10 cellular contexts compared by ENCODE assay signal in the genomic region with DNA sequence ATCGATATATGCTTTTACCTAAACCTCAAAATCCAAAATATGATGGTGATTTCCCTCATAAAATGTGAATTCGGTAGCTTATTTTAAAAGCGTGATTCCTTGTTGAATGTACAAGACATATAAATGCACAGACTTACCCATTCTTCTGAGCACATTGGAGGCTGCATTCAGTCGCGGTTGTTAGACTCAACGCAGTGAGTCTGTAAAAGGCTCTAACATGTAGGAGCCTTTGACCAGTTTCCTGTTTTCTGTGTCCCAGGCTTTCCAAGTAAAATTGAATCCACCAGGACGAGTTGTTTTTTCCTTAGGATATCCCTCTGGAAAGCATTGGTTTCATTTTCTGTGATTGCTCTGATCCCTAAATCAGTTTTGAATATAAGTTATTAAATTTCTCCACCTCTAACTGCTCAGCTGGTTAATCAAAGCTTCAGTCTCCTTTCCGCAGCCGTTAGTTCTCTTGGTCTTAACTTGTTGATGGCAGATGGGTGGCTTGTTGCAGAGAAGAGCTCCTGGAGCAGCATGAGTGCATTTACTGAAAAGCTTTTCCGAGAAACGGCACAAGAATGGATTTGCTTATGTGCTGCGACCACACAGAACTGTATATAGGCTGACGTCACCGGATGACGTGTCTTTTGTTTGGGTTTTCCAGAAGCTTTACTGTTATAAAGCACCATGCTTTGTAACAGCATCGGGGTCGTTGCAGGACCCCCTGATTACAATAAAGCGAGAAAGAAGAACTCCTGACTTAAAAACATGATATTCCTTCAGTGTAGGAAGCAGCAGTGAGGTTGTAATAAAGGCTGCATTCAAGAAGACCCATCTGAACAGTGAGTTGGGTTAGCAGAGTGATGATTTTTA. TPM values are rescaled to one million over a fixed set of nuclear protein-coding genes. Genes with fewer than 3 reads are reported as not detected.
DNase-seq lines count a peak whose midpoint lies in the region; ATAC-seq, FAIRE-seq and TF ChIP-seq lines count a peak whose summit lies in the region.
"Had no signal": no experiment of that assay in that cellular context is flagged by ENCODE, and none has a peak within 500 bp of the region (broad histone marks: within the 10 kb centered on the region; RNA-seq: fewer than 3 reads in every experiment).

A gene with protein sequence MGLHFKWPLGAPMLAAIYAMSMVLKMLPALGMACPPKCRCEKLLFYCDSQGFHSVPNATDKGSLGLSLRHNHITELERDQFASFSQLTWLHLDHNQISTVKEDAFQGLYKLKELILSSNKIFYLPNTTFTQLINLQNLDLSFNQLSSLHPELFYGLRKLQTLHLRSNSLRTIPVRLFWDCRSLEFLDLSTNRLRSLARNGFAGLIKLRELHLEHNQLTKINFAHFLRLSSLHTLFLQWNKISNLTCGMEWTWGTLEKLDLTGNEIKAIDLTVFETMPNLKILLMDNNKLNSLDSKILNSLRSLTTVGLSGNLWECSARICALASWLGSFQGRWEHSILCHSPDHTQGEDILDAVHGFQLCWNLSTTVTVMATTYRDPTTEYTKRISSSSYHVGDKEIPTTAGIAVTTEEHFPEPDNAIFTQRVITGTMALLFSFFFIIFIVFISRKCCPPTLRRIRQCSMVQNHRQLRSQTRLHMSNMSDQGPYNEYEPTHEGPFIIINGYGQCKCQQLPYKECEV (minus strand): TSS at position 565 of the 858 bp plus-strand sequence. CDS start 424 bp downstream, at position 141.

- no peak for FAIRE-seq in K562 (lab: Jason Lieb, UNC)

- no peak within 1 kb of the TSS for H3K4me2 ChIP-seq in K562 (ENCODE audit: insufficient read depth, low read length)

- H3K36me3 ChIP-seq in K562 (ENCODE audit: control insufficient read depth, insufficient read depth, low read length), result no peaks in the 10 kb centered on the region
- H3K36me3 ChIP-seq in subcutaneous abdominal adipose tissue (ENCODE audit: control insufficient read depth in 5 of 5, insufficient read depth in 5 of 5, low read length in 5 of 5), result no peaks in the 10 kb centered on the region

- 71% methylated on average over 18 of the region's 18 CpGs for WGBS in K562 (ENCODE audit: insufficient coverage, low coverage, missing lambda C conversion rate)

- H3K27ac ChIP-seq in K562 (ENCODE audit: extremely low read depth, low read depth, low read length) (no peak within 1 kb of the TSS), subcutaneous abdominal adipose tissue (ENCODE audit: low read depth, low read length) (no peak within 1 kb of the TSS)

- H3K9me1 ChIP-seq in K562 (ENCODE audit: control insufficient read depth, insufficient read depth, low read length), result no peaks in the 10 kb centered on the region

- no peak within 1 kb of the TSS for H3K9ac ChIP-seq in K562 (ENCODE audit: insufficient read depth in 1 of 2, low read depth in 2 of 2, low read length in 2 of 2)
- H3K9ac ChIP-seq in subcutaneous abdominal adipose tissue (ENCODE audit: low read length in 5 of 5), result peak within 1 kb of the TSS in 1 of 5 donors; percentile 14

- no peak for TF ChIP-seq POLR2A in K562 (conservative IDR thresholded peaks at IDR 0.05)

- DNase-seq in HT1080 (ENCODE audit: low read depth), result peak; percentile 81
- peak in 1 of 4 experiments; percentile 5 for DNase-seq in K562 (ENCODE audit: extremely low read depth in 1 of 4, low spot score in 3 of 4)
- peak; percentile 15 for DNase-seq in kidney glomerular epithelial cell (lab: John Stamatoyannopoulos, UW)
- DNase-seq in mesenteric fat pad (ENCODE audit: low spot score), result no peak
- DNase-seq: activated gamma-delta T cell treated with Interleukin-2 at 50 U/mL for 16 hours; naive thymus-derived CD4-positive, alpha-beta T cell had no signal

- CTCF ChIA-PET in K562 (lab: Yijun Ruan, JAX; ENCODE audit: low intra/inter-chr PET ratio), result no interaction called here

- intact Hi-C loops in K562 (cut with micrococcal nuclease), result no loop called here

- no TSS peak for BruUV-seq in K562 (replicated peaks; lab: Mats Ljungman, UMichigan)

- TF ChIP-seq RAD21 in K562 (CRISPR knock-in tag; conservative IDR thresholded peaks at IDR 0.05 in 1 of 2, IDR thresholded peaks at IDR 0.05 in 1 of 2), result no peak

- H2AFZ ChIP-seq in K562 (ENCODE audit: low read depth, low read length), result no peak within 1 kb of the TSS

- no peak for ATAC-seq in K562
- no peak for ATAC-seq in GM21528 (IDR thresholded peaks at IDR 0.05; ENCODE audit: low FRiP score, unreplicated experiment)
- ATAC-seq in HG03520 (IDR thresholded peaks at IDR 0.05; ENCODE audit: unreplicated experiment), result no peak
- ATAC-seq: naive thymus-derived CD4-positive, alpha-beta T cell; Right ventricle myocardium inferior had no signal

- no peak for TF ChIP-seq EP300 in K562 (IDR thresholded peaks at IDR 0.05; ENCODE audit: low read length)

- H3K27me3 ChIP-seq in K562 (ENCODE audit: control insufficient read depth in 2 of 2, insufficient read depth in 2 of 2, low read length in 2 of 2) (no peaks in the 10 kb centered on the region), subcutaneous abdominal adipose tissue (ENCODE audit: control insufficient read depth in 5 of 5, insufficient read depth in 4 of 5, low read length in 5 of 5) (no peaks in the 10 kb centered on the region)

- H3K9me3 ChIP-seq in K562 (replicated peaks; ENCODE audit: control insufficient read depth, insufficient read depth, low read depth, low read length), result no peaks in the 10 kb centered on the region
- no peaks in the 10 kb centered on the region for H3K9me3 ChIP-seq in subcutaneous abdominal adipose tissue (ENCODE audit: control insufficient read depth in 5 of 5, low read length in 5 of 5)

- no peak for TF ChIP-seq CTCF in K562 (IDR thresholded peaks at IDR 0.05 in 2 of 3, conservative IDR thresholded peaks at IDR 0.05 in 1 of 3; ENCODE audit: insufficient read depth in 2 of 3, low read depth in 1 of 3, low read length in 3 of 3)

- in situ Hi-C loops in K562 (cut with MboI), result no loop called here

- H3K79me2 ChIP-seq in K562 (ENCODE audit: control insufficient read depth, insufficient read depth, low read length), result peaks cover 2% of the 10 kb centered on the region; the same call in 1 of the 3 replicates

- peaks cover 15% of the 10 kb centered on the region; the same call in 1 of the 2 replicates for H4K20me1 ChIP-seq in K562 (replicated peaks; ENCODE audit: control insufficient read depth, insufficient read depth, low read length)

- H3K4me1 ChIP-seq in K562 (replicated peaks in 1 of 2; ENCODE audit: control insufficient read depth in 2 of 2, insufficient read depth in 2 of 2, low read length in 2 of 2) (no peaks in the 10 kb centered on the region; a peak in 1 of 5 replicates), subcutaneous abdominal adipose tissue (ENCODE audit: control insufficient read depth in 5 of 5, insufficient read depth in 5 of 5, low read length in 5 of 5) (peaks cover 0 to 36% (median 14%) of the 10 kb centered on the region in 5 donors)

- POLR2A ChIA-PET in K562 (lab: Yijun Ruan, JAX), result interaction anchor here (0.6 to 1.0 kb wide), 2 partner anchors 11 to 40 kb away, joined by 3 to 4 read pairs; no protein-coding TSS in a partner anchor

- H3K4me3 ChIP-seq in K562, result no peak within 1 kb of the TSS
- H3K4me3 ChIP-seq in subcutaneous abdominal adipose tissue (ENCODE audit: low read depth in 1 of 5, low read length in 5 of 5), result peak within 1 kb of the TSS; percentile 12 to 56 (median 46)

TF ChIP-seq in K562, 482 proteins besides CTCF, POLR2A, EP300 and RAD21:
- TF ChIP-seq ZNF696 (CRISPR knock-in tag; conservative IDR thresholded peaks at IDR 0.05) (no peak), ATF7 (IDR thresholded peaks at IDR 0.05) (peak; percentile 41; the same call in 1 of the 2 replicates), ATF1 (CRISPR knock-in tag; IDR thresholded peaks at IDR 0.05) (no peak), ATF1 (tag; IDR thresholded peaks at IDR 0.05) (peak; percentile 53; the same call in 1 of the 2 replicates), CEBPG (CRISPR knock-in tag; IDR thresholded peaks at IDR 0.05) (no peak), CEBPG (tag; conservative IDR thresholded peaks at IDR 0.05 in 1 of 2, IDR thresholded peaks at IDR 0.05 in 1 of 2) (no peak)
- TF ChIP-seq, protein P1, sequence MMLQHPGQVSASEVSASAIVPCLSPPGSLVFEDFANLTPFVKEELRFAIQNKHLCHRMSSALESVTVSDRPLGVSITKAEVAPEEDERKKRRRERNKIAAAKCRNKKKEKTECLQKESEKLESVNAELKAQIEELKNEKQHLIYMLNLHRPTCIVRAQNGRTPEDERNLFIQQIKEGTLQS (IDR thresholded peaks at IDR 0.05), result peak; percentile 59; the same call in 1 of the 2 replicates
- TF ChIP-seq, protein P1 (CRISPR knock-in tag; conservative IDR thresholded peaks at IDR 0.05), result no peak

RNA-seq across cellular contexts. Expression of the gene that starts here (rescaled TPM):
- total RNA-seq in HT1080 (2014; rRNA removed; shearing (Covaris generic)), result 3.7 and 4.0 TPM in 2 replicates
- polyA plus RNA-seq in HT1080 (2015; cell fraction: cytosol; rRNA removed), result 4.3 and 7.2 TPM in 2 replicates
- 4.3 and 5.6 TPM in 2 replicates for polyA plus RNA-seq in HT1080 (2015; cell fraction: nucleus; rRNA removed)
- 0.07 TPM in 1 of 2 replicates, not detected in the other for total RNA-seq in K562 (2011; cell fraction: chromatin; rRNA removed; ENCODE audit: low replicate concordance)
- not detected in 2 replicates for total RNA-seq in K562 (2011; cell fraction: nucleolus; rRNA removed)
- not detected in 2 replicates for total RNA-seq in K562 (2011; cell fraction: nucleoplasm; rRNA removed)
- under 0.01 TPM in 1 of 2 replicates, not detected in the other for total RNA-seq in K562 (2014; rRNA removed)
- not detected in 2 replicates for total RNA-seq in K562 (2014; rRNA removed; fragmentation: Illumina TruSeq; extraction: Trizol)
- total RNA-seq in K562 (2015; rRNA removed; fragmentation: Illumina TruSeq; extraction: Trizol), result 0.07 TPM in 1 of 2 replicates, not detected in the other
- total RNA-seq in K562 (2021), result not detected in 2 replicates
- 0.03 TPM in 1 of 2 replicates, not detected in the other for polyA plus RNA-seq in K562 (2011; rRNA removed)
- not detected in 2 replicates for polyA plus RNA-seq in K562 (2011; cell fraction: cytosol; rRNA removed)
- polyA plus RNA-seq in K562 (2011; cell fraction: nucleus; rRNA removed), result 0.03 and 0.04 TPM in 2 replicates
- 0.01 and 0.08 TPM in 2 replicates for polyA plus RNA-seq in K562 (2012)
- 0.07 TPM in 1 of 2 replicates, not detected in the other for polyA plus RNA-seq in K562 (2014; fragmentation: Illumina TruSeq; extraction: Trizol)
- polyA plus RNA-seq in K562 (2014; fragmentation: Nextera tagmentation; extraction: Ambion mirVana), result under 1 TPM; 0.01 to 0.03 TPM
- polyA plus RNA-seq in K562 (2014; rRNA removed), result not detected in 2 replicates
- not detected in 2 replicates for polyA minus RNA-seq in K562 (2011; rRNA and poly(A)+ RNA removed)
- polyA minus RNA-seq in K562 (2011; cell fraction: cytosol; rRNA and poly(A)+ RNA removed), result not detected in 2 replicates
- 0.11 TPM in 1 of 2 replicates, not detected in the other for polyA minus RNA-seq in K562 (2011; cell fraction: nucleus; rRNA and poly(A)+ RNA removed)
- total RNA-seq in mesenteric fat pad, result 1.3 TPM
- total RNA-seq: Right ventricle myocardium inferior had no signal
- polyA plus RNA-seq: naive thymus-derived CD4-positive, alpha-beta T cell had no signal
